Comparison of ENCODE assay signal across 14 cellular contexts in genomic region chr1:54934869-54935268, GRCh38. TPM values are rescaled to one million over a fixed set of nuclear protein-coding genes. Genes with fewer than 3 reads are reported as not detected.
DNase-seq lines count a peak whose midpoint lies in the region; ATAC-seq and TF ChIP-seq lines count a peak whose summit lies in the region.
"Had no signal": no experiment of that assay in that cellular context is flagged by ENCODE, and none has a peak within 500 bp of the region (broad histone marks: within the 10 kb centered on the region; RNA-seq: fewer than 3 reads in every experiment).

No MANE protein-coding gene starts in this region.

- H3K4me1 ChIP-seq in Panc1 (ENCODE audit: control insufficient read depth, insufficient read depth, low read length), result no peaks in the 10 kb centered on the region
- peaks cover 24% of the 10 kb centered on the region for H3K4me1 ChIP-seq in osteoblast (ENCODE audit: insufficient read depth, low read length)

- H3K79me2 ChIP-seq in osteoblast (ENCODE audit: insufficient read depth, low read length), result no peaks in the 10 kb centered on the region

- no peak overlapping the region for H3K27ac ChIP-seq in Panc1 (ENCODE audit: low read length)
- peak overlapping the region; percentile 91 for H3K27ac ChIP-seq in epithelial cell of prostate
- H3K27ac ChIP-seq in osteoblast (ENCODE audit: low read depth, low read length), result peak overlapping the region; percentile 73

- H3K9me3 ChIP-seq in Panc1 (ENCODE audit: control insufficient read depth, insufficient read depth, low read depth, low read length) (no peaks in the 10 kb centered on the region), osteoblast (ENCODE audit: low read depth, low read length) (no peaks in the 10 kb centered on the region)

- peak overlapping the region; percentile 18 for H3K4me2 ChIP-seq in osteoblast (ENCODE audit: insufficient read depth, low read length)

- intact Hi-C loops in Panc1 (cut with micrococcal nuclease; ENCODE audit: unreplicated experiment), result no loop called here

- no TSS peak for BruUV-seq in Panc1 (replicated peaks; lab: Mats Ljungman, UMichigan)

- POLR2A ChIA-PET in BJ (lab: Charles Lee), result interaction anchor here (0.6 kb wide), 2 partner anchors 10 kb away, joined by 5 to 10 read pairs; no protein-coding TSS in a partner anchor
- POLR2A ChIA-PET in Panc1 (lab: Charles Lee), result no interaction called here

- in situ Hi-C loops in Panc1 (cut with HindIII; ENCODE audit: low pct_unique_long_range_greater_than_20kb, low sequenced_read_pairs), result no loop called here

- H2AFZ ChIP-seq in osteoblast (ENCODE audit: low read length), result no peak overlapping the region

- ATAC-seq in Panc1 (peak; percentile 80), HG03139 (IDR thresholded peaks at IDR 0.05; ENCODE audit: unreplicated experiment) (no peak)
- ATAC-seq: CD8-positive, alpha-beta T cell had no signal

- H3K4me3 ChIP-seq in BJ (ENCODE audit: low read depth, low read length) (no peak overlapping the region), Panc1 (ENCODE audit: low read depth in 2 of 2, low read length in 2 of 2) (no peak overlapping the region), osteoblast (ENCODE audit: insufficient read depth, low read length) (no peak overlapping the region)

- no peaks in the 10 kb centered on the region for H3K27me3 ChIP-seq in BJ (ENCODE audit: control insufficient read depth, insufficient read depth, low read length)
- H3K27me3 ChIP-seq in Panc1 (ENCODE audit: control insufficient read depth, insufficient read depth, low read length), result no peaks in the 10 kb centered on the region; the same call in 1 of the 2 replicates
- H3K27me3 ChIP-seq in osteoblast (ENCODE audit: insufficient read depth, low read length), result no peaks in the 10 kb centered on the region

- no peaks in the 10 kb centered on the region for H4K20me1 ChIP-seq in osteoblast (ENCODE audit: insufficient read depth, low read length)

- CTCF ChIA-PET in BJ (lab: Yijun Ruan, JAX), result interaction anchor here (0.6 to 2.2 kb wide), 3 partner anchors 10 to 122 kb away, joined by 3 to 14 read pairs (median 3); no protein-coding TSS in a partner anchor
- CTCF ChIA-PET in Panc1 (lab: Charles Lee), result no interaction called here

- H3K36me3 ChIP-seq in BJ (ENCODE audit: control insufficient read depth, insufficient read depth, low read length) (no peaks in the 10 kb centered on the region), Panc1 (ENCODE audit: control insufficient read depth, insufficient read depth, low read length) (no peaks in the 10 kb centered on the region), osteoblast (ENCODE audit: insufficient read depth, low read length) (no peaks in the 10 kb centered on the region)

- DNase-seq in BJ (ENCODE audit: low read depth) (peak; percentile 98), Panc1 (ENCODE audit: low read depth, low spot score) (no peak), epithelial cell of prostate (ENCODE audit: low read depth, low spot score) (no peak), osteoblast (ENCODE audit: insufficient read length, low spot score, missing footprints) (peak; percentile 81), SKM-1 (lab: John Stamatoyannopoulos, UW; ENCODE audit: unreplicated experiment) (no peak), amygdala (lab: John Stamatoyannopoulos, UW) (no peak)
- no peak for DNase-seq in stimulated activated CD4-positive, alpha-beta T cell treated with anti-CD3 and anti-CD28 coated beads, Interleukin-2, amount 100 ng/mL, for 48 hours
- DNase-seq: activated CD4-positive, alpha-beta T cell treated with anti-CD3 and anti-CD28 coated beads, Interleukin-2, amount 10 ng/mL, durations not matched to agents 7 days and 5 days; CD8-positive, alpha-beta T cell; effector memory CD4-positive, alpha-beta T cell; NCI-H524 treated with DMSO at 0.1 percent for 48 hours; occipital lobe; stimulated activated CD4-positive, alpha-beta T cell treated with anti-CD3 and anti-CD28 coated beads, Interleukin-4, amount 100 ng/mL, for 4 hours had no signal

- TF ChIP-seq CTCF in BJ (IDR thresholded peaks at IDR 0.05; ENCODE audit: insufficient read depth, low read depth, low read length) (no peak), Panc1 (IDR thresholded peaks at IDR 0.05) (no peak), osteoblast (IDR thresholded peaks at IDR 0.05; ENCODE audit: extremely low read depth, low read depth, low read length) (no peak)

RNA-seq across cellular contexts. Expression of gene TMEM61, which starts 45.6 kb away (rescaled TPM):
- not detected in 2 replicates for polyA plus RNA-seq in BJ (2011; rRNA removed)
- polyA minus RNA-seq in BJ (2011; rRNA and poly(A)+ RNA removed), result not detected in 2 replicates
- total RNA-seq in Panc1 (2021; ENCODE audit: unreplicated experiment) (not detected), osteoblast (not detected in 2 replicates)
- polyA plus RNA-seq in Panc1 (2012; ENCODE audit: insufficient read length), result 0.21 TPM
- total RNA-seq: activated CD4-positive, alpha-beta T cell treated with anti-CD3 and anti-CD28 coated beads, Interleukin-2, amount 10 ng/mL, durations not matched to agents 7 days and 5 days; CD8-positive, alpha-beta T cell had no signal

RNA-seq across cellular contexts. Expression of gene DHCR24, which starts 47.9 kb away (rescaled TPM):
- 43.3 and 75.0 TPM in 2 replicates for polyA plus RNA-seq in BJ (2011; rRNA removed)
- 108 and 112 TPM in 2 replicates for polyA minus RNA-seq in BJ (2011; rRNA and poly(A)+ RNA removed)
- total RNA-seq in Panc1 (2021; ENCODE audit: unreplicated experiment) (313 TPM), osteoblast (151 and 168 TPM in 2 replicates)
- 287 TPM for polyA plus RNA-seq in Panc1 (2012; ENCODE audit: insufficient read length)

Comparison
In these comparisons a context has a peak if more than half of its experiments do, and no peak if none do; other contexts are left out.
1. DNase-seq: peak in BJ (single experiment) and osteoblast (single experiment); none in Panc1 (single experiment), epithelial cell of prostate (single experiment), SKM-1 (single experiment), stimulated activated CD4-positive, alpha-beta T cell treated with anti-CD3 and anti-CD28 coated beads, Interleukin-2, amount 100 ng/mL, for 48 hours (0 of 2) and amygdala (0 of 56).